Comparison of ENCODE assay signal across 2 cellular contexts in the genomic region with DNA sequence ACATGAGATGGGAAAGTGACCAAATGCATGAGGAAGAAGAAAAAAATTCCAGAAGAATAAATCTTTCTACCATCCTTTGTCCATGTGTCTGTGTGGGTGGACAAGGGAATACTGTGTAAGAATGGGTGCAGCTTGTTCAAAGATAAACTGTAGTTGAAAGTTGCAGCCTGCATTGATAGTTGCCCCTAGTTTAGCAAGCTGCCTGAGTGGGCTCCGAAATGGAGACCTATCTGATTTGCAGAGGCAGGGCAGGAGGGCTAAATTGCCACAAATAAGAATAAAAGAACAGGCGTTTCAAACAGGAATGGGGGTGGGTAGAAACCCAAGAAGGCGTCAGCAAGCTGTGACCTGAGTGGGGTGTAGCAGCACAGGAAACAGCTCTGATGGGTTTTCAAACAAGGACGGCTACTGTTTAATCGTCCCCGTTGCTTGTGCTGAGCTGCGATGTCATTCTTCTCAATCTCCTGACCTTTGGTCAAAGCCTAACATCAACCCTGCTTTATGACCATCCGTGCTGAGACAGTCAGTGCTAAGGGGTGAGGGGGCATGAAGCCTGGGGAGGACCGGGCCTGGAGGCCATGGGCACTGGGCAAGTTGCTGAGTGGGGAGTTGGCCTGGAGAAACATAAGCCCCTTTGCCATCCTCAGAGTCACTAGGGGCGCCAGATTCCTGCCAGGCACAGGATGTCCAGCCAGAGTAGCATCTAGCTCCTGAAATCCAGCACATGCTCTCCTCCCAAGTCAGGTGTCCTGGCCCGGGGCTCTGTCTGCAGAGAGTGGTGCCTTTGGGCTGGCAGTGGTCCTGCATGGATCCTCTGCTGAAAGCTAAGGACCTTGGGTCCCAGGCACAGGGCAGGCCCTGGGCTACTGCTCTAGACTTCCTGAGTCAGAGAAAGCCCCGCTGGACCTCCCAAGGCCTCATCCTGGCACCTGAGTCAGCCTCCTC.
TF ChIP-seq lines count a peak whose summit lies in the region.

No MANE protein-coding gene starts in this region.

TF ChIP-seq in A549, 52 proteins besides CTCF, POLR2A, EP300 and RAD21 (continued from another document):
- TF ChIP-seq, protein P1, sequence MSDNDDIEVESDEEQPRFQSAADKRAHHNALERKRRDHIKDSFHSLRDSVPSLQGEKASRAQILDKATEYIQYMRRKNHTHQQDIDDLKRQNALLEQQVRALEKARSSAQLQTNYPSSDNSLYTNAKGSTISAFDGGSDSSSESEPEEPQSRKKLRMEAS (IDR thresholded peaks at IDR 0.05), result no peak
- TF ChIP-seq NPAS2 (CRISPR knock-in tag; IDR thresholded peaks at IDR 0.05; ENCODE audit: borderline replicate concordance) (no peak), ZC3H11A (IDR thresholded peaks at IDR 0.05) (no peak), FOSB (CRISPR knock-in tag; IDR thresholded peaks at IDR 0.05) (no peak), ZFP36 (IDR thresholded peaks at IDR 0.05; ENCODE audit: borderline replicate concordance, partially characterized antibody) (no peak), BHLHE40 (IDR thresholded peaks at IDR 0.05; ENCODE audit: low read depth, low read length) (no peak), RNF2 (IDR thresholded peaks at IDR 0.05; ENCODE audit: borderline replicate concordance, low read depth) (no peak), CHD4 (IDR thresholded peaks at IDR 0.05; ENCODE audit: borderline replicate concordance) (no peak), HOXB5 (CRISPR knock-in tag; IDR thresholded peaks at IDR 0.05) (no peak), NR3C1 (IDR thresholded peaks at IDR 0.05) (no peak), FOXS1 (CRISPR knock-in tag; IDR thresholded peaks at IDR 0.05) (no peak)
- TF ChIP-seq, protein P2, sequence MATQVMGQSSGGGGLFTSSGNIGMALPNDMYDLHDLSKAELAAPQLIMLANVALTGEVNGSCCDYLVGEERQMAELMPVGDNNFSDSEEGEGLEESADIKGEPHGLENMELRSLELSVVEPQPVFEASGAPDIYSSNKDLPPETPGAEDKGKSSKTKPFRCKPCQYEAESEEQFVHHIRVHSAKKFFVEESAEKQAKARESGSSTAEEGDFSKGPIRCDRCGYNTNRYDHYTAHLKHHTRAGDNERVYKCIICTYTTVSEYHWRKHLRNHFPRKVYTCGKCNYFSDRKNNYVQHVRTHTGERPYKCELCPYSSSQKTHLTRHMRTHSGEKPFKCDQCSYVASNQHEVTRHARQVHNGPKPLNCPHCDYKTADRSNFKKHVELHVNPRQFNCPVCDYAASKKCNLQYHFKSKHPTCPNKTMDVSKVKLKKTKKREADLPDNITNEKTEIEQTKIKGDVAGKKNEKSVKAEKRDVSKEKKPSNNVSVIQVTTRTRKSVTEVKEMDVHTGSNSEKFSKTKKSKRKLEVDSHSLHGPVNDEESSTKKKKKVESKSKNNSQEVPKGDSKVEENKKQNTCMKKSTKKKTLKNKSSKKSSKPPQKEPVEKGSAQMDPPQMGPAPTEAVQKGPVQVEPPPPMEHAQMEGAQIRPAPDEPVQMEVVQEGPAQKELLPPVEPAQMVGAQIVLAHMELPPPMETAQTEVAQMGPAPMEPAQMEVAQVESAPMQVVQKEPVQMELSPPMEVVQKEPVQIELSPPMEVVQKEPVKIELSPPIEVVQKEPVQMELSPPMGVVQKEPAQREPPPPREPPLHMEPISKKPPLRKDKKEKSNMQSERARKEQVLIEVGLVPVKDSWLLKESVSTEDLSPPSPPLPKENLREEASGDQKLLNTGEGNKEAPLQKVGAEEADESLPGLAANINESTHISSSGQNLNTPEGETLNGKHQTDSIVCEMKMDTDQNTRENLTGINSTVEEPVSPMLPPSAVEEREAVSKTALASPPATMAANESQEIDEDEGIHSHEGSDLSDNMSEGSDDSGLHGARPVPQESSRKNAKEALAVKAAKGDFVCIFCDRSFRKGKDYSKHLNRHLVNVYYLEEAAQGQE (IDR thresholded peaks at IDR 0.05), result no peak

TF ChIP-seq in GM23338, 12 proteins besides CTCF, POLR2A, EP300 and RAD21 (continued from another document):
- TF ChIP-seq, protein P2 (IDR thresholded peaks at IDR 0.05; ENCODE audit: unreplicated experiment), result no peak
- TF ChIP-seq ZNF331 (CRISPR knock-in tag; IDR thresholded peaks at IDR 0.05; ENCODE audit: low read depth) (no peak), POLR2AphosphoS5 (IDR thresholded peaks at IDR 0.05; ENCODE audit: low read depth) (no peak)
- TF ChIP-seq, protein P3, sequence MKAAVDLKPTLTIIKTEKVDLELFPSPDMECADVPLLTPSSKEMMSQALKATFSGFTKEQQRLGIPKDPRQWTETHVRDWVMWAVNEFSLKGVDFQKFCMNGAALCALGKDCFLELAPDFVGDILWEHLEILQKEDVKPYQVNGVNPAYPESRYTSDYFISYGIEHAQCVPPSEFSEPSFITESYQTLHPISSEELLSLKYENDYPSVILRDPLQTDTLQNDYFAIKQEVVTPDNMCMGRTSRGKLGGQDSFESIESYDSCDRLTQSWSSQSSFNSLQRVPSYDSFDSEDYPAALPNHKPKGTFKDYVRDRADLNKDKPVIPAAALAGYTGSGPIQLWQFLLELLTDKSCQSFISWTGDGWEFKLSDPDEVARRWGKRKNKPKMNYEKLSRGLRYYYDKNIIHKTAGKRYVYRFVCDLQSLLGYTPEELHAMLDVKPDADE (IDR thresholded peaks at IDR 0.05), result no peak
